ENCODE assay signal across 1 cellular context in the genomic region with DNA sequence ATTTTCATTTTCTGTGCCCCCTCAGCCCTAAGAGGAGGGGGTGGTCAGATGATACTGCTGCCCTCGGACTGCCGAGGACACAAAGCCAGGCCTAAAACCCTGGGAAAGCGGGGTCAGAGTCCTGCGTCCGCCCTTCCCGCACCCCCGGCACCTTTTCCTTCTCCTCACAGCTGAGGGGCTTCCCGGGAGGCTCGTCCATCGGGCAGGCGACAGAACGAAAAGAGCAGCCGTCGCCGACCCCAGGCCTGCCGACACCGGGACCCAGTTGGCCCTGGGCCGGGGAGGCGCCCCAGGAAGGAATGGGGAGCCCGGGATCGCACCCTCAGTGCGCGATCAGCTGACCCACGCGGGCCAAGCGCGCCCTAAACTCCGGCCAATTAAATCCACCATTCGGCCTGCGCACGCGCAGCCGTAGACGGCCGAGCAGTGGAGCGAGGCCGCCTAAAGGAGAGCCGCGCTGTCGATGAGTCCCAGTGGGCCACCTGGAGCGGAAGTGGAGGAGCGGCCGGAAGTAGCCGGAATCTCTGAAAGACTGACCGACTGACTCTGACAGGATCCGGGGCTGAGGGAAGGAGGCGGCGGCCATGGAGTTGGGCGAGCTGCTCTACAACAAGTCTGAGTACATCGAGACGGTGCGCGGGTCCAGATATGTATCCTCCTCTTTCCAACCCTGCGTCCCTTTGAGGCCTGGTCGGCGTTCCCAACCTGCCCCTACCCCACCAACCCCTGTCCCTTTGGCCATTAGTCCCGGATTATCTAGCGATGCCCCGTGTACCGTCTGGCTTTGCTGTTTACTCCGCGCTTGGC.
TF ChIP-seq lines count a peak whose summit lies in the region.

A gene (plus strand): TSS at position 508 of the 807 bp plus-strand sequence. CDS start 77 bp downstream, at position 585.
A gene (minus strand): TSS at position 352 of the 807 bp plus-strand sequence. CDS start 153 bp downstream, at position 199.

TF ChIP-seq in HepG2, 621 proteins besides CTCF, POLR2A, EP300 and RAD21 (continued from another document and continues in another):
- TF ChIP-seq, protein P1, sequence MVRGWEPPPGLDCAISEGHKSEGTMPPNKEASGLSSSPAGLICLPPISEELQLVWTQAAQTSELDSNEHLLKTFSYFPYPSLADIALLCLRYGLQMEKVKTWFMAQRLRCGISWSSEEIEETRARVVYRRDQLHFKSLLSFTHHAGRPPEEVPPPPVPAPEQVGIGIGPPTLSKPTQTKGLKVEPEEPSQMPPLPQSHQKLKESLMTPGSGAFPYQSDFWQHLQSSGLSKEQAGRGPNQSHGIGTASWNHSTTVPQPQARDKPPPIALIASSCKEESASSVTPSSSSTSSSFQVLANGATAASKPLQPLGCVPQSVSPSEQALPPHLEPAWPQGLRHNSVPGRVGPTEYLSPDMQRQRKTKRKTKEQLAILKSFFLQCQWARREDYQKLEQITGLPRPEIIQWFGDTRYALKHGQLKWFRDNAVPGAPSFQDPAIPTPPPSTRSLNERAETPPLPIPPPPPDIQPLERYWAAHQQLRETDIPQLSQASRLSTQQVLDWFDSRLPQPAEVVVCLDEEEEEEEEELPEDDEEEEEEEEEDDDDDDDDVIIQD (CRISPR knock-in tag; IDR thresholded peaks at IDR 0.05; ENCODE audit: low read depth) = 0 out of 2 replicates have a peak, but pooled peaks have one; percentile 41
- TF ChIP-seq ZNF878 (CRISPR knock-in tag; IDR thresholded peaks at IDR 0.05) = peak; percentile 96
- TF ChIP-seq GTF2F1 (IDR thresholded peaks at IDR 0.05; ENCODE audit: low read length) = no peak
- TF ChIP-seq MYNN (CRISPR knock-in tag; IDR thresholded peaks at IDR 0.05; ENCODE audit: low read depth) = peak; percentile 88; the same call in 1 of the 2 replicates
- TF ChIP-seq, protein P2, sequence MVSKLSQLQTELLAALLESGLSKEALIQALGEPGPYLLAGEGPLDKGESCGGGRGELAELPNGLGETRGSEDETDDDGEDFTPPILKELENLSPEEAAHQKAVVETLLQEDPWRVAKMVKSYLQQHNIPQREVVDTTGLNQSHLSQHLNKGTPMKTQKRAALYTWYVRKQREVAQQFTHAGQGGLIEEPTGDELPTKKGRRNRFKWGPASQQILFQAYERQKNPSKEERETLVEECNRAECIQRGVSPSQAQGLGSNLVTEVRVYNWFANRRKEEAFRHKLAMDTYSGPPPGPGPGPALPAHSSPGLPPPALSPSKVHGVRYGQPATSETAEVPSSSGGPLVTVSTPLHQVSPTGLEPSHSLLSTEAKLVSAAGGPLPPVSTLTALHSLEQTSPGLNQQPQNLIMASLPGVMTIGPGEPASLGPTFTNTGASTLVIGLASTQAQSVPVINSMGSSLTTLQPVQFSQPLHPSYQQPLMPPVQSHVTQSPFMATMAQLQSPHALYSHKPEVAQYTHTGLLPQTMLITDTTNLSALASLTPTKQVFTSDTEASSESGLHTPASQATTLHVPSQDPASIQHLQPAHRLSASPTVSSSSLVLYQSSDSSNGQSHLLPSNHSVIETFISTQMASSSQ (IDR thresholded peaks at IDR 0.05; ENCODE audit: low read depth) = peak; percentile 43
- TF ChIP-seq, protein P2 (CRISPR knock-in tag; IDR thresholded peaks at IDR 0.05; ENCODE audit: borderline replicate concordance) = peak; percentile 84; the same call in 1 of the 2 replicates
- TF ChIP-seq, protein P3, sequence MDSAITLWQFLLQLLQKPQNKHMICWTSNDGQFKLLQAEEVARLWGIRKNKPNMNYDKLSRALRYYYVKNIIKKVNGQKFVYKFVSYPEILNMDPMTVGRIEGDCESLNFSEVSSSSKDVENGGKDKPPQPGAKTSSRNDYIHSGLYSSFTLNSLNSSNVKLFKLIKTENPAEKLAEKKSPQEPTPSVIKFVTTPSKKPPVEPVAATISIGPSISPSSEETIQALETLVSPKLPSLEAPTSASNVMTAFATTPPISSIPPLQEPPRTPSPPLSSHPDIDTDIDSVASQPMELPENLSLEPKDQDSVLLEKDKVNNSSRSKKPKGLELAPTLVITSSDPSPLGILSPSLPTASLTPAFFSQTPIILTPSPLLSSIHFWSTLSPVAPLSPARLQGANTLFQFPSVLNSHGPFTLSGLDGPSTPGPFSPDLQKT (CRISPR knock-in tag; IDR thresholded peaks at IDR 0.05; ENCODE audit: borderline replicate concordance) = peak; percentile 88
- TF ChIP-seq, protein P4, sequence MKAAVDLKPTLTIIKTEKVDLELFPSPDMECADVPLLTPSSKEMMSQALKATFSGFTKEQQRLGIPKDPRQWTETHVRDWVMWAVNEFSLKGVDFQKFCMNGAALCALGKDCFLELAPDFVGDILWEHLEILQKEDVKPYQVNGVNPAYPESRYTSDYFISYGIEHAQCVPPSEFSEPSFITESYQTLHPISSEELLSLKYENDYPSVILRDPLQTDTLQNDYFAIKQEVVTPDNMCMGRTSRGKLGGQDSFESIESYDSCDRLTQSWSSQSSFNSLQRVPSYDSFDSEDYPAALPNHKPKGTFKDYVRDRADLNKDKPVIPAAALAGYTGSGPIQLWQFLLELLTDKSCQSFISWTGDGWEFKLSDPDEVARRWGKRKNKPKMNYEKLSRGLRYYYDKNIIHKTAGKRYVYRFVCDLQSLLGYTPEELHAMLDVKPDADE (CRISPR knock-in tag; IDR thresholded peaks at IDR 0.05) = no peak; the same call in 1 of the 2 replicates
- TF ChIP-seq NR2C2 (CRISPR knock-in tag; IDR thresholded peaks at IDR 0.05; ENCODE audit: borderline replicate concordance) = peak; percentile 91
- TF ChIP-seq, protein P5, sequence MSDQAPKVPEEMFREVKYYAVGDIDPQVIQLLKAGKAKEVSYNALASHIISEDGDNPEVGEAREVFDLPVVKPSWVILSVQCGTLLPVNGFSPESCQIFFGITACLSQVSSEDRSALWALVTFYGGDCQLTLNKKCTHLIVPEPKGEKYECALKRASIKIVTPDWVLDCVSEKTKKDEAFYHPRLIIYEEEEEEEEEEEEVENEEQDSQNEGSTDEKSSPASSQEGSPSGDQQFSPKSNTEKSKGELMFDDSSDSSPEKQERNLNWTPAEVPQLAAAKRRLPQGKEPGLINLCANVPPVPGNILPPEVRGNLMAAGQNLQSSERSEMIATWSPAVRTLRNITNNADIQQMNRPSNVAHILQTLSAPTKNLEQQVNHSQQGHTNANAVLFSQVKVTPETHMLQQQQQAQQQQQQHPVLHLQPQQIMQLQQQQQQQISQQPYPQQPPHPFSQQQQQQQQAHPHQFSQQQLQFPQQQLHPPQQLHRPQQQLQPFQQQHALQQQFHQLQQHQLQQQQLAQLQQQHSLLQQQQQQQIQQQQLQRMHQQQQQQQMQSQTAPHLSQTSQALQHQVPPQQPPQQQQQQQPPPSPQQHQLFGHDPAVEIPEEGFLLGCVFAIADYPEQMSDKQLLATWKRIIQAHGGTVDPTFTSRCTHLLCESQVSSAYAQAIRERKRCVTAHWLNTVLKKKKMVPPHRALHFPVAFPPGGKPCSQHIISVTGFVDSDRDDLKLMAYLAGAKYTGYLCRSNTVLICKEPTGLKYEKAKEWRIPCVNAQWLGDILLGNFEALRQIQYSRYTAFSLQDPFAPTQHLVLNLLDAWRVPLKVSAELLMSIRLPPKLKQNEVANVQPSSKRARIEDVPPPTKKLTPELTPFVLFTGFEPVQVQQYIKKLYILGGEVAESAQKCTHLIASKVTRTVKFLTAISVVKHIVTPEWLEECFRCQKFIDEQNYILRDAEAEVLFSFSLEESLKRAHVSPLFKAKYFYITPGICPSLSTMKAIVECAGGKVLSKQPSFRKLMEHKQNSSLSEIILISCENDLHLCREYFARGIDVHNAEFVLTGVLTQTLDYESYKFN (CRISPR knock-in tag; conservative IDR thresholded peaks at IDR 0.05) = peak; percentile 60
- no peak for TF ChIP-seq ADNP (CRISPR knock-in tag; IDR thresholded peaks at IDR 0.05)
- peak; percentile 96 for TF ChIP-seq ZNF367 (CRISPR knock-in tag; IDR thresholded peaks at IDR 0.05; ENCODE audit: borderline replicate concordance)
- peak; percentile 68; the same call in 1 of the 2 replicates for TF ChIP-seq SMAD3 (CRISPR knock-in tag; IDR thresholded peaks at IDR 0.05)
- TF ChIP-seq ZNF781 (CRISPR knock-in tag; IDR thresholded peaks at IDR 0.05; ENCODE audit: borderline replicate concordance, not compliant biosample characterization) = peak; percentile 99
- TF ChIP-seq YEATS2 (CRISPR knock-in tag; IDR thresholded peaks at IDR 0.05; ENCODE audit: borderline replicate concordance) = peak; percentile 100
- no peak for TF ChIP-seq FOXA1 (IDR thresholded peaks at IDR 0.05)
- 0 out of 2 replicates have a peak, but pooled peaks have one; percentile 8 for TF ChIP-seq FOXA1 (CRISPR knock-in tag; IDR thresholded peaks at IDR 0.05)
- TF ChIP-seq NPAS2 (CRISPR knock-in tag; IDR thresholded peaks at IDR 0.05; ENCODE audit: borderline replicate concordance) = no peak
- TF ChIP-seq ZNF510 (CRISPR knock-in tag; IDR thresholded peaks at IDR 0.05; ENCODE audit: low read depth) = peak; percentile 96
- TF ChIP-seq ZBTB42 (CRISPR knock-in tag; IDR thresholded peaks at IDR 0.05) = peak; percentile 71; the same call in 1 of the 2 replicates
- TF ChIP-seq, protein P6, sequence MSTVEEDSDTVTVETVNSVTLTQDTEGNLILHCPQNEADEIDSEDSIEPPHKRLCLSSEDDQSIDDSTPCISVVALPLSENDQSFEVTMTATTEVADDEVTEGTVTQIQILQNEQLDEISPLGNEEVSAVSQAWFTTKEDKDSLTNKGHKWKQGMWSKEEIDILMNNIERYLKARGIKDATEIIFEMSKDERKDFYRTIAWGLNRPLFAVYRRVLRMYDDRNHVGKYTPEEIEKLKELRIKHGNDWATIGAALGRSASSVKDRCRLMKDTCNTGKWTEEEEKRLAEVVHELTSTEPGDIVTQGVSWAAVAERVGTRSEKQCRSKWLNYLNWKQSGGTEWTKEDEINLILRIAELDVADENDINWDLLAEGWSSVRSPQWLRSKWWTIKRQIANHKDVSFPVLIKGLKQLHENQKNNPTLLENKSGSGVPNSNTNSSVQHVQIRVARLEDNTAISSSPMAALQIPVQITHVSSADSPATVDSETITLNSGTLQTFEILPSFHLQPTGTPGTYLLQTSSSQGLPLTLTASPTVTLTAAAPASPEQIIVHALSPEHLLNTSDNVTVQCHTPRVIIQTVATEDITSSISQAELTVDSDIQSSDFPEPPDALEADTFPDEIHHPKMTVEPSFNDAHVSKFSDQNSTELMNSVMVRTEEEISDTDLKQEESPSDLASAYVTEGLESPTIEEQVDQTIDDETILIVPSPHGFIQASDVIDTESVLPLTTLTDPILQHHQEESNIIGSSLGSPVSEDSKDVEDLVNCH (CRISPR knock-in tag; IDR thresholded peaks at IDR 0.05) = no peak; the same call in 1 of the 2 replicates
- TF ChIP-seq SMAD9 (CRISPR knock-in tag; IDR thresholded peaks at IDR 0.05) = peak; percentile 60; the same call in 1 of the 2 replicates
- TF ChIP-seq GABPB1 (CRISPR knock-in tag; IDR thresholded peaks at IDR 0.05) = peak; percentile 98
- TF ChIP-seq ZNF329 (CRISPR knock-in tag; IDR thresholded peaks at IDR 0.05; ENCODE audit: low read depth) = peak; percentile 81
- TF ChIP-seq CREM (IDR thresholded peaks at IDR 0.05) = peak; percentile 78
- peak; percentile 38 for TF ChIP-seq CREM (CRISPR knock-in tag; IDR thresholded peaks at IDR 0.05)
- TF ChIP-seq CEBPB (IDR thresholded peaks at IDR 0.05; ENCODE audit: borderline replicate concordance, low read depth, low read length) = no peak
- TF ChIP-seq PHB2 (IDR thresholded peaks at IDR 0.05; ENCODE audit: partially characterized antibody) = no peak
- TF ChIP-seq, protein P7, sequence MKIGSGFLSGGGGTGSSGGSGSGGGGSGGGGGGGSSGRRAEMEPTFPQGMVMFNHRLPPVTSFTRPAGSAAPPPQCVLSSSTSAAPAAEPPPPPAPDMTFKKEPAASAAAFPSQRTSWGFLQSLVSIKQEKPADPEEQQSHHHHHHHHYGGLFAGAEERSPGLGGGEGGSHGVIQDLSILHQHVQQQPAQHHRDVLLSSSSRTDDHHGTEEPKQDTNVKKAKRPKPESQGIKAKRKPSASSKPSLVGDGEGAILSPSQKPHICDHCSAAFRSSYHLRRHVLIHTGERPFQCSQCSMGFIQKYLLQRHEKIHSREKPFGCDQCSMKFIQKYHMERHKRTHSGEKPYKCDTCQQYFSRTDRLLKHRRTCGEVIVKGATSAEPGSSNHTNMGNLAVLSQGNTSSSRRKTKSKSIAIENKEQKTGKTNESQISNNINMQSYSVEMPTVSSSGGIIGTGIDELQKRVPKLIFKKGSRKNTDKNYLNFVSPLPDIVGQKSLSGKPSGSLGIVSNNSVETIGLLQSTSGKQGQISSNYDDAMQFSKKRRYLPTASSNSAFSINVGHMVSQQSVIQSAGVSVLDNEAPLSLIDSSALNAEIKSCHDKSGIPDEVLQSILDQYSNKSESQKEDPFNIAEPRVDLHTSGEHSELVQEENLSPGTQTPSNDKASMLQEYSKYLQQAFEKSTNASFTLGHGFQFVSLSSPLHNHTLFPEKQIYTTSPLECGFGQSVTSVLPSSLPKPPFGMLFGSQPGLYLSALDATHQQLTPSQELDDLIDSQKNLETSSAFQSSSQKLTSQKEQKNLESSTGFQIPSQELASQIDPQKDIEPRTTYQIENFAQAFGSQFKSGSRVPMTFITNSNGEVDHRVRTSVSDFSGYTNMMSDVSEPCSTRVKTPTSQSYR (CRISPR knock-in tag; IDR thresholded peaks at IDR 0.05; ENCODE audit: borderline replicate concordance) = peak; percentile 64; the same call in 1 of the 2 replicates
- TF ChIP-seq ZNF776 (CRISPR knock-in tag; IDR thresholded peaks at IDR 0.05) = peak; percentile 99
- TF ChIP-seq ZNF12 (CRISPR knock-in tag; IDR thresholded peaks at IDR 0.05) = peak; percentile 55; the same call in 1 of the 2 replicates
- peak; percentile 46; the same call in 1 of the 2 replicates for TF ChIP-seq NR2F2 (IDR thresholded peaks at IDR 0.05; ENCODE audit: borderline replicate concordance, low read depth)
- TF ChIP-seq, protein P8, sequence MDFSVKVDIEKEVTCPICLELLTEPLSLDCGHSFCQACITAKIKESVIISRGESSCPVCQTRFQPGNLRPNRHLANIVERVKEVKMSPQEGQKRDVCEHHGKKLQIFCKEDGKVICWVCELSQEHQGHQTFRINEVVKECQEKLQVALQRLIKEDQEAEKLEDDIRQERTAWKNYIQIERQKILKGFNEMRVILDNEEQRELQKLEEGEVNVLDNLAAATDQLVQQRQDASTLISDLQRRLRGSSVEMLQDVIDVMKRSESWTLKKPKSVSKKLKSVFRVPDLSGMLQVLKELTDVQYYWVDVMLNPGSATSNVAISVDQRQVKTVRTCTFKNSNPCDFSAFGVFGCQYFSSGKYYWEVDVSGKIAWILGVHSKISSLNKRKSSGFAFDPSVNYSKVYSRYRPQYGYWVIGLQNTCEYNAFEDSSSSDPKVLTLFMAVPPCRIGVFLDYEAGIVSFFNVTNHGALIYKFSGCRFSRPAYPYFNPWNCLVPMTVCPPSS (IDR thresholded peaks at IDR 0.05) = no peak
- peak; percentile 71; the same call in 1 of the 2 replicates for TF ChIP-seq MIER2 (CRISPR knock-in tag; IDR thresholded peaks at IDR 0.05)
- peak; percentile 92 for TF ChIP-seq AGO2 (optimal IDR thresholded peaks at IDR 0.05; ENCODE audit: low read depth, low read length)
- TF ChIP-seq, protein P9, sequence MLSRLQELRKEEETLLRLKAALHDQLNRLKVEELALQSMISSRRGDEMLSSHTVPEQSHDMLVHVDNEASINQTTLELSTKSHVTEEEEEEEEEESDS (CRISPR knock-in tag; IDR thresholded peaks at IDR 0.05; ENCODE audit: borderline replicate concordance) = no peak
- peak; percentile 91 for TF ChIP-seq BHLHE40 (IDR thresholded peaks at IDR 0.05; ENCODE audit: low read length)
